ENCODE assay signal across 1 cellular context in genomic region chr17:8726951-8727555, GRCh38.
TF ChIP-seq lines count a peak whose summit lies in the region.

No MANE protein-coding gene starts in this region.

TF ChIP-seq in GM23338, 12 proteins besides CTCF, POLR2A, EP300 and RAD21 (continued from another document):
- TF ChIP-seq ZNF462 (CRISPR knock-in tag; IDR thresholded peaks at IDR 0.05) (no peak), EZH2phosphoT487 (IDR thresholded peaks at IDR 0.05; ENCODE audit: unreplicated experiment) (no peak), EZH2 (IDR thresholded peaks at IDR 0.05; ENCODE audit: low read depth, unreplicated experiment) (no peak), REST (IDR thresholded peaks at IDR 0.05; ENCODE audit: unreplicated experiment) (no peak)
